In the genomic region with DNA sequence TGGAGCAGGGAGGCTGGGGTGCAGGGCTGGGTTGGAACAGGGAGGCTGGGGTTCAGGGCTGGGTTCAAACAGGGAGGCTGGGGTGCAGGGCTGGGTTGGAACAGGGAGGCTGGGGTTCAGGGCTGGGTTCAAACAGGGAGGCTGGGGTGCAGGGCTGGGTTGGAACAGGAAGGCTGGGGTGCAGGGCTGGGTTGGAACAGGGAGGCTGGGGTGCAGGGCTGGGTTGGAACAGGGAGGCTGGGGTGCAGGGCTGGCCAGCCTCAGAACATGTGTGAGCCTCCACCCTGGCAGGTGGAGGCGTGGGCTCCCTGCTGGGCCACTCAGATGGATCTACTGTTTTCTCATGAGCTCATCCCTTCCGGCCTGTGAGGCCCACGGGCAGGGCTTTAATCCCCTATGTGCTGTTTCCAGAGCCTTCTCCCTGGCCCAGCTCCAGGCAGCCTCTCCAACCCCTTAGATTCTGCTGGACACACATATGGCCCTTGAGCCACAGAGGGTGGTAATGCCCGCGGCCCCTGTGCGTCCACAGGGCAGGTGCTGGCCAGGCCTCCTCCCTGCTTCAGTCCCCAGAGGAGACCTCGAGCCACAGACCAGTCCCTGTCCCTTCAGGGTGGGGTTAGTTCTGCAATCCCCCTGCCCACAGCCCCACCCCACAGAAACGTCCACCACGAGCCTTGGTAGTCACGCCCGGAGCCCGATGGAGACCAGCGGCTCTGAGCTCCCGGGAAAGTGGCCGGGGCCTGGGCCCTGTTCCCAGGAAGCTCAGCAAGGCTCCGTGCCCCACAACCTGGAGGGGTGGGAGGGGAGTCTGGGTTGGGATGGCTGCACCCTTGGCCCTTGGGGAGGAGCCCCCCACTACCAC, we compare ENCODE assay signal across 27 cellular contexts.
DNase-seq lines count a peak whose midpoint lies in the region; FAIRE-seq and TF ChIP-seq lines count a peak whose summit lies in the region.
"Had no signal": no experiment of that assay in that cellular context is flagged by ENCODE, and none has a peak within 500 bp of the region (broad histone marks: within the 10 kb centered on the region; RNA-seq: fewer than 3 reads in every experiment).

No MANE protein-coding gene starts in this region.

- H2AFZ ChIP-seq in MM.1S (ENCODE audit: low read length) (no peak overlapping the region), Karpas-422 (ENCODE audit: low read length) (no peak overlapping the region)
- H2AFZ ChIP-seq: GM23338, parathyroid adenoma had no signal

- CTCF ChIA-PET in A673 (lab: Charles Lee), result no interaction called here

- intact Hi-C loops in A673 (cut with micrococcal nuclease; ENCODE audit: unreplicated experiment) (loop anchor here (5.0 kb wide), 2 partner anchors 583 to 758 kb away; no protein-coding TSS in a partner anchor), kidney (cut with DNase I) (no loop called here)

- no peak for FAIRE-seq in kidney (lab: Jason Lieb, UNC)
- FAIRE-seq: bronchial epithelial cell had no signal

- peaks cover 67% of the 10 kb centered on the region for H3K79me2 ChIP-seq in MM.1S (ENCODE audit: low read length)
- peaks cover 94% of the 10 kb centered on the region for H3K79me2 ChIP-seq in Karpas-422 (ENCODE audit: low read length)
- H3K79me2 ChIP-seq: parathyroid adenoma had no signal

- H3K27ac ChIP-seq in A673 (ENCODE audit: low read depth, low read length, poor library complexity, severe bottlenecking), result peak overlapping the region; percentile 50
- H3K27ac ChIP-seq in kidney (ENCODE audit: low read depth in 2 of 2, low read length in 2 of 2), result no peak overlapping the region
- H3K27ac ChIP-seq in MM.1S (ENCODE audit: low read length), result no peak overlapping the region
- no peak overlapping the region for H3K27ac ChIP-seq in Karpas-422 (ENCODE audit: low read length)
- H3K27ac ChIP-seq: C4-2B, colonic mucosa, parathyroid adenoma, skin epidermis, upper lobe of left lung, VCaP had no signal

- H3K9ac ChIP-seq in kidney (ENCODE audit: low read length in 2 of 2) (no peak overlapping the region), MM.1S (ENCODE audit: low read length) (no peak overlapping the region), Karpas-422 (ENCODE audit: low read length) (no peak overlapping the region)
- H3K9ac ChIP-seq: parathyroid adenoma had no signal

- H3K4me1 ChIP-seq in A673 (ENCODE audit: insufficient read depth, low read length, poor library complexity, severe bottlenecking), result peaks cover 31% of the 10 kb centered on the region
- H3K4me1 ChIP-seq in kidney (ENCODE audit: control insufficient read depth in 1 of 2, insufficient read depth in 1 of 2, low read depth in 1 of 2, low read length in 2 of 2), result peaks cover 0 to 3% of the 10 kb centered on the region in 2 donors
- H3K4me1 ChIP-seq in MM.1S (ENCODE audit: low read length), result no peaks in the 10 kb centered on the region
- H3K4me1 ChIP-seq in Karpas-422 (ENCODE audit: low read length), result no peaks in the 10 kb centered on the region
- H3K4me1 ChIP-seq: parathyroid adenoma had no signal

- H3K4me2 ChIP-seq in MM.1S (ENCODE audit: low read depth, low read length), result no peak overlapping the region
- H3K4me2 ChIP-seq in Karpas-422 (ENCODE audit: low read depth, low read length, poor library complexity, severe bottlenecking), result no peak overlapping the region
- H3K4me2 ChIP-seq: GM23338 had no signal

- H4K20me1 ChIP-seq in MM.1S (ENCODE audit: insufficient read depth, low read length), result no peaks in the 10 kb centered on the region
- H4K20me1 ChIP-seq in Karpas-422 (ENCODE audit: insufficient read depth, low read depth, low read length), result peaks cover 67% of the 10 kb centered on the region

- TF ChIP-seq CTCF in A673 (conservative IDR thresholded peaks at IDR 0.05; ENCODE audit: low read depth, low read length) (no peak), kidney (IDR thresholded peaks at IDR 0.05; ENCODE audit: borderline replicate concordance, extremely low read depth, insufficient read depth) (no peak), MM.1S (IDR thresholded peaks at IDR 0.05; ENCODE audit: low read length) (no peak)

- H3K36me3 ChIP-seq in A673 (ENCODE audit: insufficient read depth, low read length, poor library complexity, severe bottlenecking) (no peaks in the 10 kb centered on the region), kidney (ENCODE audit: control insufficient read depth in 1 of 2, insufficient read depth in 2 of 2, low read length in 2 of 2) (no peaks in the 10 kb centered on the region), MM.1S (replicated peaks; ENCODE audit: insufficient read depth, low read length) (no peaks in the 10 kb centered on the region), Karpas-422 (ENCODE audit: insufficient read depth, low read length) (no peaks in the 10 kb centered on the region; the same call in 1 of the 2 replicates)
- H3K36me3 ChIP-seq: colonic mucosa, upper lobe of left lung had no signal

- H3K4me3 ChIP-seq in A673 (ENCODE audit: low read depth, low read length, poor library complexity, severe bottlenecking) (no peak overlapping the region), kidney (ENCODE audit: low read length in 2 of 2) (no peak overlapping the region), MM.1S (ENCODE audit: low read length) (no peak overlapping the region), Karpas-422 (ENCODE audit: low read length) (no peak overlapping the region)
- H3K4me3 ChIP-seq: colonic mucosa, GM23338, skin epidermis, upper lobe of left lung had no signal

- POLR2A ChIA-PET in A673 (lab: Charles Lee; ENCODE audit: low non-redundant PET), result no interaction called here

- H3K9me2 ChIP-seq in MM.1S (replicated peaks; ENCODE audit: insufficient read depth, low read length) (no peaks in the 10 kb centered on the region), Karpas-422 (replicated peaks; ENCODE audit: insufficient read depth, low read length) (no peaks in the 10 kb centered on the region)

- no peaks in the 10 kb centered on the region for H3F3A ChIP-seq in MM.1S (ENCODE audit: insufficient read depth, low read length)

- H3K27me3 ChIP-seq in A673 (replicated peaks; ENCODE audit: insufficient read depth, low read depth, low read length, poor library complexity), result no peaks in the 10 kb centered on the region
- no peaks in the 10 kb centered on the region for H3K27me3 ChIP-seq in MM.1S (replicated peaks; ENCODE audit: insufficient read depth, low read length)
- H3K27me3 ChIP-seq in Karpas-422 (ENCODE audit: low read length), result no peaks in the 10 kb centered on the region
- H3K27me3 ChIP-seq: colonic mucosa, upper lobe of left lung had no signal

- BruUV-seq in A673 (replicated peaks; lab: Mats Ljungman, UMichigan), result no TSS peak

- in situ Hi-C loops in G401 (cut with HindIII; ENCODE audit: low sequenced_read_pairs), result no loop called here

- H3K9me3 ChIP-seq in A673 (ENCODE audit: low read depth, low read length, poor library complexity, severe bottlenecking) (no peaks in the 10 kb centered on the region), kidney (ENCODE audit: control insufficient read depth in 1 of 2, low read length in 2 of 2) (no peaks in the 10 kb centered on the region), MM.1S (replicated peaks; ENCODE audit: insufficient read depth, low read length) (no peaks in the 10 kb centered on the region), Karpas-422 (ENCODE audit: low read length) (no peaks in the 10 kb centered on the region)
- H3K9me3 ChIP-seq: colonic mucosa, upper lobe of left lung had no signal

- DNase-seq in A673 (ENCODE audit: low spot score), result peak; percentile 69
- peak; percentile 64 for DNase-seq in G401 (ENCODE audit: low spot score)
- DNase-seq in SHP77 (lab: John Stamatoyannopoulos, UW), result peak; percentile 42 to 60
- peak; percentile 62 for DNase-seq in kidney
- DNase-seq in HuH-7.5 (ENCODE audit: low spot score), result no peak
- no peak for DNase-seq in activated T-cell treated with anti-CD3 and anti-CD28 coated beads, Interleukin-2, amount 50 U/mL, for 48 hours
- DNase-seq in MM.1S, result no peak
- no peak for DNase-seq in Karpas-422
- DNase-seq: activated CD4-positive, alpha-beta T cell treated with anti-CD3 and anti-CD28 coated beads for 48 hours; activated T-cell treated with anti-CD3 and anti-CD28 coated beads for 4 hours; anterior cingulate cortex; colonic mucosa; DND-41; effector CD8-positive, alpha-beta T cell; immature natural killer cell; KG1; mesenchymal stem cell; NCI-H2081; SIG-M5; stimulated activated naive CD4-positive, alpha-beta T cell had no signal

Comparison
In these comparisons a context has a peak if more than half of its experiments do, and no peak if none do; other contexts are left out.
1. DNase-seq: peak in A673 (single experiment), G401 (single experiment), SHP77 (2 of 2) and kidney (single experiment); none in HuH-7.5 (single experiment), activated T-cell treated with anti-CD3 and anti-CD28 coated beads, Interleukin-2, amount 50 U/mL, for 48 hours (0 of 2), MM.1S (single experiment) and Karpas-422 (single experiment).